In the genomic region with DNA sequence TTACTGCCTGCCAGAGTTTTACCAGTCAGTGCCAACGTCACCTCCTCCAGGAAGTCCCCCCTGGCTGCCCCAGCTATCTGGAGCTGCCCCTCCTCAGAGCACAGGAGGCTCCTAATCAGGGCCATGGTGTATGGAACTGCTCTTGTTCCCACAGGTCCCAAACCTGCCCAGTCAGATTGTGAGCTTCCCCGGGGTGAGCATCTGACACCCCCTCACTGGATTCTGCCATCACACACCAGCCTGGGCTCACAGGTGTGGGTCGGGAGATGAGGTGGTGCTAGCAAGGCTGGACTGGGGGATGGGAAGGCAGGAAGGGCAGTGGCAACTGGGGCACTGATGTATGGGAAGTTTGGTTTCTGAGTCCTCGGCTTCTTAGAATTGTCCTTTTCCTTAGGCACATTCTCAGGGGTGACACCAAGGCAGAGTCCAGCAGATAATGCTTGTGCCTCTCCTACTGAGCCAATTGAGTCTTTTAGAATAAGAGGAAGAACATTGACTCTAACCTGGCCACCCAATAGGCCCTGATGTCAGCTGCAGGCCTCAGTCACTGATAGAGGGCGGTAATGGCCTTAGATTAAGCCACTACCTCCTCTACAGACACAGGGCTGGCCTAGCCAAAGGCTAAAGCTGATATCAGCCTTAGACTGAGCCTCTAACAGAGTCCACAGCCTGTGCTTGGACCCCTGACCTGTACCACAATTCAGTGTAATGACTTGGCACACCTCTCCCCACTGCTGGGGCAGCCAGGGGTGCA, we compare ENCODE assay signal across 1 cellular context.
TF ChIP-seq lines count a peak whose summit lies in the region.

No MANE protein-coding gene starts in this region.

TF ChIP-seq in HCT116, 20 proteins besides CTCF, POLR2A, EP300 and RAD21 (continued from another document):
- TF ChIP-seq, protein P1, sequence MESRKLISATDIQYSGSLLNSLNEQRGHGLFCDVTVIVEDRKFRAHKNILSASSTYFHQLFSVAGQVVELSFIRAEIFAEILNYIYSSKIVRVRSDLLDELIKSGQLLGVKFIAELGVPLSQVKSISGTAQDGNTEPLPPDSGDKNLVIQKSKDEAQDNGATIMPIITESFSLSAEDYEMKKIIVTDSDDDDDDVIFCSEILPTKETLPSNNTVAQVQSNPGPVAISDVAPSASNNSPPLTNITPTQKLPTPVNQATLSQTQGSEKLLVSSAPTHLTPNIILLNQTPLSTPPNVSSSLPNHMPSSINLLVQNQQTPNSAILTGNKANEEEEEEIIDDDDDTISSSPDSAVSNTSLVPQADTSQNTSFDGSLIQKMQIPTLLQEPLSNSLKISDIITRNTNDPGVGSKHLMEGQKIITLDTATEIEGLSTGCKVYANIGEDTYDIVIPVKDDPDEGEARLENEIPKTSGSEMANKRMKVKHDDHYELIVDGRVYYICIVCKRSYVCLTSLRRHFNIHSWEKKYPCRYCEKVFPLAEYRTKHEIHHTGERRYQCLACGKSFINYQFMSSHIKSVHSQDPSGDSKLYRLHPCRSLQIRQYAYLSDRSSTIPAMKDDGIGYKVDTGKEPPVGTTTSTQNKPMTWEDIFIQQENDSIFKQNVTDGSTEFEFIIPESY (IDR thresholded peaks at IDR 0.05; ENCODE audit: extremely low read depth, insufficient replicate concordance, low read length): no peak
